Comparison of ENCODE assay signal across 15 cellular contexts in genomic region chr1:240577095-240577494, GRCh38. TPM values are rescaled to one million over a fixed set of nuclear protein-coding genes. Genes with fewer than 3 reads are reported as not detected.
A peak's percentile ranks its signal among the peaks of the same experiment; 100 is the strongest.
DNase-seq lines count a peak whose midpoint lies in the region; ATAC-seq and TF ChIP-seq lines count a peak whose summit lies in the region.
"Had no signal": no experiment of that assay in that cellular context is flagged by ENCODE, and none has a peak within 500 bp of the region (broad histone marks: within the 10 kb centered on the region; RNA-seq: fewer than 3 reads in every experiment).

No MANE protein-coding gene starts in this region.

- H3K4me3 Mint-ChIP-seq in endothelial cell (ENCODE audit: unreplicated experiment), result no peak overlapping the region

- H3K79me2 ChIP-seq in KMS-11 (ENCODE audit: insufficient read depth, low read depth), result no peaks in the 10 kb centered on the region
- H3K79me2 ChIP-seq in parathyroid adenoma, result peaks cover 2% of the 10 kb centered on the region

- peak overlapping the region; percentile 2; the same call in 1 of the 2 replicates for H3K4me3 ChIP-seq in BLaER1
- no peak overlapping the region for H3K4me3 ChIP-seq in KMS-11 (IDR thresholded peaks at IDR 0.05; ENCODE audit: insufficient read depth, low read depth, low read length)
- peak overlapping the region; percentile 51 for H3K4me3 ChIP-seq in parathyroid adenoma (ENCODE audit: low read depth, low read length)
- no peak overlapping the region for H3K4me3 ChIP-seq in lower leg skin (ENCODE audit: low read depth, poor library complexity, severe bottlenecking)

- DNase-seq in endothelial cell (ENCODE audit: low spot score) (no peak), NCI-H69 (lab: John Stamatoyannopoulos, UW) (no peak), lower leg skin (ENCODE audit: low spot score in 2 of 2) (no peak)
- DNase-seq: DMS 273 treated with DMSO at 0.1 percent for 48 hours, NCI-H1048, NCI-H146, NCI-H2081 treated with DMSO at 0.1 percent for 48 hours, NCI-H526, PC-3 had no signal

- H3K27me3 Mint-ChIP-seq in endothelial cell (ENCODE audit: unreplicated experiment), result peaks cover 2% of the 10 kb centered on the region
- H3K27me3 Mint-ChIP-seq: IgD-negative memory B cell had no signal

- peaks cover 6% of the 10 kb centered on the region; the same call in 1 of the 2 replicates for H3K36me3 ChIP-seq in BLaER1
- H3K36me3 ChIP-seq in KMS-11 (ENCODE audit: insufficient read depth), result no peaks in the 10 kb centered on the region
- H3K36me3 ChIP-seq in parathyroid adenoma (ENCODE audit: control insufficient read depth, insufficient read depth, low read length), result no peaks in the 10 kb centered on the region

- TF ChIP-seq CTCF in KMS-11 (conservative IDR thresholded peaks at IDR 0.05; ENCODE audit: low read depth, low read length), result no peak
- TF ChIP-seq CTCF in endothelial cell (IDR thresholded peaks at IDR 0.05; ENCODE audit: unreplicated experiment), result no peak
- no peak for TF ChIP-seq CTCF in parathyroid adenoma (IDR thresholded peaks at IDR 0.05)
- no peak for TF ChIP-seq CTCF in lower leg skin (IDR thresholded peaks at IDR 0.05)

- H3K9me3 Mint-ChIP-seq in endothelial cell (ENCODE audit: unreplicated experiment), result no peaks in the 10 kb centered on the region

- peak overlapping the region; percentile 85 for H3K27ac Mint-ChIP-seq in endothelial cell (ENCODE audit: unreplicated experiment)

- H3K9me3 ChIP-seq in BLaER1 (peaks cover 38% of the 10 kb centered on the region), parathyroid adenoma (ENCODE audit: control insufficient read depth, low read length) (no peaks in the 10 kb centered on the region)

- H3K27ac ChIP-seq in BLaER1, result peak overlapping the region; percentile 26
- H3K27ac ChIP-seq in KMS-11, result no peak overlapping the region
- H3K27ac ChIP-seq in parathyroid adenoma, result peak overlapping the region; percentile 79

- no peaks in the 10 kb centered on the region for H3K27me3 ChIP-seq in BLaER1
- no peaks in the 10 kb centered on the region for H3K27me3 ChIP-seq in KMS-11 (ENCODE audit: insufficient read depth, low read depth)
- H3K27me3 ChIP-seq in parathyroid adenoma (ENCODE audit: control insufficient read depth, insufficient read depth, low read length), result no peaks in the 10 kb centered on the region

- no peaks in the 10 kb centered on the region for H3K36me3 Mint-ChIP-seq in endothelial cell (ENCODE audit: low read depth, unreplicated experiment)
- H3K36me3 Mint-ChIP-seq: IgD-negative memory B cell had no signal

- TF ChIP-seq POLR2A in lower leg skin (IDR thresholded peaks at IDR 0.05), result no peak

- WGBS in lower leg skin, 2 donors, result 45 to 61% methylated on average over 5 of the region's 5 CpGs

- ATAC-seq in GM18511 (IDR thresholded peaks at IDR 0.05; ENCODE audit: unreplicated experiment), result no peak
- ATAC-seq: PC-3 had no signal

- H3K9ac ChIP-seq in BLaER1 (no peak overlapping the region), KMS-11 (no peak overlapping the region), parathyroid adenoma (no peak overlapping the region)

- H3K4me1 Mint-ChIP-seq in endothelial cell (ENCODE audit: unreplicated experiment), result peaks cover 8% of the 10 kb centered on the region

- intact Hi-C loops in lower leg skin (cut with DNase I; ENCODE audit: low total_unique reads), result no loop called here

- peaks cover 68% of the 10 kb centered on the region for H3K4me1 ChIP-seq in BLaER1
- H3K4me1 ChIP-seq in KMS-11 (ENCODE audit: low read depth, poor library complexity, severe bottlenecking), result peaks cover 38% of the 10 kb centered on the region
- H3K4me1 ChIP-seq in parathyroid adenoma, result peaks cover 3% of the 10 kb centered on the region

- no peaks in the 10 kb centered on the region for H4K20me1 ChIP-seq in BLaER1
- no peaks in the 10 kb centered on the region for H4K20me1 ChIP-seq in KMS-11 (ENCODE audit: insufficient read depth)

- H2AFZ ChIP-seq in KMS-11 (ENCODE audit: low read depth) (no peak overlapping the region), parathyroid adenoma (no peak overlapping the region)

- H3K4me2 ChIP-seq in BLaER1 (peak overlapping the region; percentile 69), KMS-11 (peak overlapping the region; percentile 56), parathyroid adenoma (ENCODE audit: low read length) (no peak overlapping the region)

RNA-seq across cellular contexts. Expression of gene GREM2, which starts 34.9 kb away (rescaled TPM):
- total RNA-seq in endothelial cell (ENCODE audit: unreplicated experiment), result 0.23 TPM
- under 1 TPM; 0.08 to 0.78 (median 0.40) TPM for total RNA-seq in lower leg skin
- total RNA-seq: HT-29, PC-3 had no signal

Comparison
In these comparisons a context has a peak if more than half of its experiments do, and no peak if none do; other contexts are left out.
1. H3K4me3 ChIP-seq: peak in BLaER1 (single experiment) and parathyroid adenoma (single experiment); none in KMS-11 (single experiment) and lower leg skin (single experiment).